16 cellular contexts compared by ENCODE assay signal in genomic region chr10:104340692-104341091, GRCh38. TPM values are rescaled to one million over a fixed set of nuclear protein-coding genes. Genes with fewer than 3 reads are reported as not detected.
A peak's percentile ranks its signal among the peaks of the same experiment; 100 is the strongest.
DNase-seq lines count a peak whose midpoint lies in the region; ATAC-seq, FAIRE-seq and TF ChIP-seq lines count a peak whose summit lies in the region.
"Had no signal": no experiment of that assay in that cellular context is flagged by ENCODE, and none has a peak within 500 bp of the region (broad histone marks: within the 10 kb centered on the region; RNA-seq: fewer than 3 reads in every experiment).

No MANE protein-coding gene starts in this region.

- peak overlapping the region; percentile 26 for H3K27ac Mint-ChIP-seq in activated T-helper 17 cell treated with anti-CD3 and anti-CD28 coated beads, Interleukin-2, amount 50 U/mL, for 72 hours
- no peak overlapping the region for H3K27ac Mint-ChIP-seq in activated naive CD4-positive, alpha-beta T cell treated with anti-CD3 and anti-CD28 coated beads for 36 hours

- DNase-seq in kidney (no peak), HT-29 (ENCODE audit: low spot score) (no peak)
- no peak for DNase-seq in activated naive CD4-positive, alpha-beta T cell (lab: John Stamatoyannopoulos, UW)
- no peak for DNase-seq in activated naive CD4-positive, alpha-beta T cell treated with anti-CD3 and anti-CD28 coated beads for 36 hours
- DNase-seq: activated CD4-positive, alpha-beta T cell treated with anti-CD3 and anti-CD28 coated beads for 1 hour; activated T-cell treated with anti-CD3 and anti-CD28 coated beads, Interleukin-2, amount 50 U/mL, for 24 hours; DMS79 treated with DMSO at 0.1 percent for 48 hours; KBM-7; NCI-H1417; NCI-H446; Peyer's patch had no signal

- peaks cover 4 to 11% of the 10 kb centered on the region in 2 donors for H3K4me1 ChIP-seq in kidney (ENCODE audit: control insufficient read depth in 1 of 2, insufficient read depth in 1 of 2, low read depth in 1 of 2, low read length in 2 of 2)
- H3K4me1 ChIP-seq in skeletal muscle tissue (ENCODE audit: control insufficient read depth in 3 of 3, insufficient read depth in 3 of 3, low read length in 3 of 3) = peaks cover 23 to 28% (median 28%) of the 10 kb centered on the region in 3 donors

- H3K27ac ChIP-seq in C4-2B (peak overlapping the region; percentile 90; the same call in 1 of the 2 replicates), kidney (ENCODE audit: low read depth in 2 of 2, low read length in 2 of 2) (peak overlapping the region; percentile 98), skeletal muscle tissue (ENCODE audit: low read depth, low read length) (peak overlapping the region; percentile 96)

- H3K9me3 Mint-ChIP-seq in activated T-helper 17 cell treated with anti-CD3 and anti-CD28 coated beads, Interleukin-2, amount 50 U/mL, for 72 hours = no peaks in the 10 kb centered on the region
- peaks cover 4% of the 10 kb centered on the region for H3K9me3 Mint-ChIP-seq in activated naive CD4-positive, alpha-beta T cell treated with anti-CD3 and anti-CD28 coated beads for 36 hours
- H3K9me3 Mint-ChIP-seq: activated T-cell treated with anti-CD3 and anti-CD28 coated beads, Interleukin-2, amount 50 U/mL, for 24 hours; type B pancreatic cell had no signal

- peaks cover 4% of the 10 kb centered on the region for H3K27me3 Mint-ChIP-seq in activated T-helper 17 cell treated with anti-CD3 and anti-CD28 coated beads, Interleukin-2, amount 50 U/mL, for 72 hours
- no peaks in the 10 kb centered on the region for H3K27me3 Mint-ChIP-seq in activated naive CD4-positive, alpha-beta T cell treated with anti-CD3 and anti-CD28 coated beads for 36 hours (ENCODE audit: low read depth)
- H3K27me3 Mint-ChIP-seq: activated T-cell treated with anti-CD3 and anti-CD28 coated beads, Interleukin-2, amount 50 U/mL, for 24 hours had no signal

- CTCF ChIA-PET in activated naive CD4-positive, alpha-beta T cell treated with anti-CD3 and anti-CD28 coated beads for 36 hours (lab: Charles Lee) = interaction anchor here (0.8 to 1.6 kb wide), 5 partner anchors 9 to 67 kb away, joined by 4 to 8 read pairs (median 6); no protein-coding TSS in a partner anchor

- H3K9me3 ChIP-seq in kidney (ENCODE audit: control insufficient read depth in 1 of 2, low read length in 2 of 2) = no peaks in the 10 kb centered on the region
- H3K9me3 ChIP-seq in skeletal muscle tissue (ENCODE audit: control insufficient read depth in 3 of 3, low read length in 3 of 3) = no peaks in the 10 kb centered on the region
- H3K9me3 ChIP-seq: Peyer's patch had no signal

- peaks cover 9% of the 10 kb centered on the region for H3K4me1 Mint-ChIP-seq in activated T-helper 17 cell treated with anti-CD3 and anti-CD28 coated beads, Interleukin-2, amount 50 U/mL, for 72 hours
- H3K4me1 Mint-ChIP-seq in activated naive CD4-positive, alpha-beta T cell treated with anti-CD3 and anti-CD28 coated beads for 36 hours (ENCODE audit: low read depth) = peaks cover 25% of the 10 kb centered on the region

- H3K36me3 Mint-ChIP-seq in activated T-helper 17 cell treated with anti-CD3 and anti-CD28 coated beads, Interleukin-2, amount 50 U/mL, for 72 hours (ENCODE audit: low read depth) = peaks cover 5% of the 10 kb centered on the region
- peaks cover 6% of the 10 kb centered on the region for H3K36me3 Mint-ChIP-seq in activated naive CD4-positive, alpha-beta T cell treated with anti-CD3 and anti-CD28 coated beads for 36 hours (ENCODE audit: low read depth)
- H3K36me3 Mint-ChIP-seq: type B pancreatic cell had no signal

- H3K9ac ChIP-seq in kidney (ENCODE audit: low read length in 2 of 2) (peak overlapping the region; percentile 2 to 94), skeletal muscle tissue (ENCODE audit: low read depth in 1 of 3, low read length in 3 of 3) (peak overlapping the region; percentile 89 to 96 (median 96))

- intact Hi-C loops in kidney (cut with DNase I) = no loop called here
- intact Hi-C loops in activated naive CD4-positive, alpha-beta T cell treated with anti-CD3 and anti-CD28 coated beads for 36 hours (cut with micrococcal nuclease) = no loop called here

- peak overlapping the region; percentile 88 for H3K4me3 Mint-ChIP-seq in activated T-helper 17 cell treated with anti-CD3 and anti-CD28 coated beads, Interleukin-2, amount 50 U/mL, for 72 hours
- no peak overlapping the region for H3K4me3 Mint-ChIP-seq in activated naive CD4-positive, alpha-beta T cell treated with anti-CD3 and anti-CD28 coated beads for 36 hours

- H3K4me3 ChIP-seq in kidney (ENCODE audit: low read length in 2 of 2) (no peak overlapping the region), skeletal muscle tissue (ENCODE audit: low read length in 3 of 3) (peak overlapping the region in 1 of 3 donors; percentile 89)
- H3K4me3 ChIP-seq: Peyer's patch had no signal

- ATAC-seq in activated T-helper 17 cell treated with anti-CD3 and anti-CD28 coated beads, Interleukin-2, amount 50 U/mL, for 72 hours (replicated peaks) = no peak
- ATAC-seq in HG03469 (IDR thresholded peaks at IDR 0.05; ENCODE audit: unreplicated experiment) = no peak

- TF ChIP-seq CTCF in C4-2B (conservative IDR thresholded peaks at IDR 0.05) (no peak), kidney (IDR thresholded peaks at IDR 0.05; ENCODE audit: borderline replicate concordance, extremely low read depth, insufficient read depth) (no peak)

- no peaks in the 10 kb centered on the region for H3K27me3 ChIP-seq in skeletal muscle tissue (ENCODE audit: control insufficient read depth in 3 of 3, insufficient read depth in 3 of 3, low read length in 3 of 3)
- H3K27me3 ChIP-seq: Peyer's patch had no signal

- H3K36me3 ChIP-seq in kidney (ENCODE audit: control insufficient read depth in 1 of 2, insufficient read depth in 2 of 2, low read length in 2 of 2) (no peaks in the 10 kb centered on the region), skeletal muscle tissue (ENCODE audit: control insufficient read depth in 3 of 3, insufficient read depth in 3 of 3, low read length in 3 of 3) (no peaks in the 10 kb centered on the region)
- H3K36me3 ChIP-seq: Peyer's patch had no signal

- FAIRE-seq in kidney (lab: Jason Lieb, UNC) = no peak

RNA-seq across cellular contexts. Expression of gene ITPRIP, which starts 2.4 kb away (rescaled TPM):
- 10 to 100 TPM; 10.1 to 19.1 TPM for total RNA-seq in activated T-helper 17 cell treated with anti-CD3 and anti-CD28 coated beads, Interleukin-2, amount 50 U/mL, for 72 hours
- total RNA-seq in kidney = 21.6 TPM
- polyA plus RNA-seq in kidney (ENCODE audit: insufficient read depth, low read depth, low replicate concordance) = 9.0 TPM
- total RNA-seq in skeletal muscle tissue = 4.2 TPM
- total RNA-seq in HT-29 (2014; rRNA removed; shearing (Covaris generic)) = 1.9 and 2.4 TPM in 2 replicates
- total RNA-seq in activated naive CD4-positive, alpha-beta T cell treated with anti-CD3 and anti-CD28 coated beads for 36 hours = 10 to 100 TPM; 24.5 to 25.3 TPM

RNA-seq across cellular contexts. Expression of gene CFAP58, which starts 12.9 kb away (rescaled TPM):
- 1 to 10 TPM; 1.3 to 2.2 TPM for total RNA-seq in activated T-helper 17 cell treated with anti-CD3 and anti-CD28 coated beads, Interleukin-2, amount 50 U/mL, for 72 hours
- total RNA-seq in kidney = 0.35 TPM
- polyA plus RNA-seq in kidney (ENCODE audit: insufficient read depth, low read depth, low replicate concordance) = 0.19 TPM
- total RNA-seq in skeletal muscle tissue = under 0.01 TPM
- 0.03 TPM in 1 of 2 replicates, not detected in the other for total RNA-seq in HT-29 (2014; rRNA removed; shearing (Covaris generic))
- under 1 TPM; 0.59 to 0.86 TPM for total RNA-seq in activated naive CD4-positive, alpha-beta T cell treated with anti-CD3 and anti-CD28 coated beads for 36 hours
